Comparison of ENCODE assay signal across 15 cellular contexts in the genomic region with DNA sequence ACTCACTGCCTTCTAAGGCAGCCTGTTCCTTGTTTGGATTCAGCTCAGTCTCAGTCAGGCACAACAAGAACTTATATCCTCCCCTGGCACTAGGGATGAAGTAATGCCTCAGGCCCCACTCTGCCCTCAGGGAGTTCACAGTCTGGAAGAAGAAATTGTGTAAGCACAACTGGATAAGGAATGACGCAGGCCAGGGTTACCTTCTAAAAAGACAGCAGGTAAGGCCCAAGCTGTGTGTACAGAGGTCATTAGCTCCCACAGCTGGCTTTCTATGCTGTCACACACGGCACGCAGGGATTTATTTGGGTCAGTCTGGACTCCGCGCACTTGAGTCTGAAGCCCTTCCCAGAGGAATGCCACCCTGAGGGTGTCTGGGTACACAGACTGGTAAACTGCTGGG.
DNase-seq lines count a peak whose midpoint lies in the region; ATAC-seq and TF ChIP-seq lines count a peak whose summit lies in the region.
"Had no signal": no experiment of that assay in that cellular context is flagged by ENCODE, and none has a peak within 500 bp of the region (broad histone marks: within the 10 kb centered on the region; RNA-seq: fewer than 3 reads in every experiment).

No MANE protein-coding gene starts in this region.

- H3K27ac Mint-ChIP-seq in glutamatergic neuron (ENCODE audit: unreplicated experiment), result peak overlapping the region; percentile 89
- H3K27ac Mint-ChIP-seq: activated T-cell treated with anti-CD3 and anti-CD28 coated beads, Interleukin-2, amount 50 U/mL, for 72 hours; T-helper 2 cell treated with Interferon-gamma antibody and Interleukin-4, amounts not matched to agents 5 μg/mL and 100 μg/mL, for 36 hours had no signal

- intact Hi-C loops in right lobe of liver (cut with DNase I), result no loop called here

- H3K18ac ChIP-seq in trophoblast cell (ENCODE audit: low read length), result peak overlapping the region; percentile 13

- TF ChIP-seq CTCF in WERI-Rb-1 (IDR thresholded peaks at IDR 0.05; ENCODE audit: low read depth, low read length) (no peak), glutamatergic neuron (IDR thresholded peaks at IDR 0.05; ENCODE audit: partially characterized antibody, unreplicated experiment) (no peak), GM20000 (IDR thresholded peaks at IDR 0.05; ENCODE audit: extremely low read depth, missing control alignments) (no peak), right lobe of liver (IDR thresholded peaks at IDR 0.05) (no peak)

- peak overlapping the region; percentile 7 for H3K4me2 ChIP-seq in trophoblast cell (ENCODE audit: low read length)

- no peaks in the 10 kb centered on the region for H3K36me3 Mint-ChIP-seq in glutamatergic neuron (ENCODE audit: unreplicated experiment)

- peak overlapping the region; percentile 29 for H2BK120ac ChIP-seq in trophoblast cell (ENCODE audit: insufficient read depth, low read length, poor library complexity)

- no peak for TF ChIP-seq POLR2A in erythroblast (IDR thresholded peaks at IDR 0.05; ENCODE audit: low read length)
- TF ChIP-seq POLR2A in right lobe of liver (IDR thresholded peaks at IDR 0.05), result no peak

- H3K79me2 ChIP-seq in trophoblast cell (ENCODE audit: control insufficient read depth, insufficient read depth, low read length, poor library complexity), result peaks cover 15% of the 10 kb centered on the region

- peak overlapping the region; percentile 28 for H2BK5ac ChIP-seq in trophoblast cell (ENCODE audit: low read depth, low read length, poor library complexity)

- peaks cover 53% of the 10 kb centered on the region for H3K4me1 Mint-ChIP-seq in glutamatergic neuron (ENCODE audit: low read depth, unreplicated experiment)

- H3K36me3 ChIP-seq in WERI-Rb-1 (peaks cover 3% of the 10 kb centered on the region), trophoblast cell (ENCODE audit: control insufficient read depth in 1 of 2, insufficient read depth in 2 of 2, low read length in 2 of 2) (no peaks in the 10 kb centered on the region), right lobe of liver (no peaks in the 10 kb centered on the region)
- H3K36me3 ChIP-seq: ovary had no signal

- H2AK5ac ChIP-seq in trophoblast cell (ENCODE audit: low read length), result no peak overlapping the region

- peak overlapping the region; percentile 27 for H2BK12ac ChIP-seq in trophoblast cell (ENCODE audit: low read length)

- H4K8ac ChIP-seq in trophoblast cell (ENCODE audit: low read depth, low read length), result peak overlapping the region; percentile 11

- H3K27me3 ChIP-seq in WERI-Rb-1 (ENCODE audit: insufficient read depth, low read depth, severe bottlenecking), result no peaks in the 10 kb centered on the region
- H3K27me3 ChIP-seq in trophoblast cell (ENCODE audit: insufficient read depth, low read length), result no peaks in the 10 kb centered on the region
- H3K27me3 ChIP-seq in right lobe of liver, result no peaks in the 10 kb centered on the region
- H3K27me3 ChIP-seq: ovary had no signal

- H3K14ac ChIP-seq in trophoblast cell (ENCODE audit: low read length), result peak overlapping the region; percentile 16

- peak overlapping the region; percentile 46 for H3K4me3 Mint-ChIP-seq in glutamatergic neuron (ENCODE audit: unreplicated experiment)
- H3K4me3 Mint-ChIP-seq: activated T-cell treated with anti-CD3 and anti-CD28 coated beads, Interleukin-2, amount 50 U/mL, for 72 hours; T-helper 2 cell treated with Interferon-gamma antibody and Interleukin-4, amounts not matched to agents 5 μg/mL and 100 μg/mL, for 36 hours had no signal

- H4K91ac ChIP-seq in trophoblast cell (ENCODE audit: low read depth, low read length), result peak overlapping the region; percentile 64

- peak; percentile 47 for DNase-seq in EH (ENCODE audit: low read depth)
- DNase-seq in WERI-Rb-1, result no peak
- DNase-seq in glutamatergic neuron, result no peak
- DNase-seq in trophoblast cell, result peak; percentile 99 to 100
- no peak for DNase-seq in erythroblast (lab: John Stamatoyannopoulos, UW)
- DNase-seq in GM20000 (ENCODE audit: low spot score), result no peak
- no peak for DNase-seq in right lobe of liver
- no peak for DNase-seq in 8988T
- DNase-seq: activated CD4-positive, alpha-beta T cell treated with anti-CD3 and anti-CD28 coated beads, Interleukin-2, amount 50 U/mL, for 1 hour; activated T-cell treated with anti-CD3 and anti-CD28 coated beads, Interleukin-2, amount 50 U/mL, for 72 hours; DND-41; ovary; SHP77 treated with DMSO at 0.1 percent for 48 hours; stimulated activated CD4-positive, alpha-beta T cell treated with anti-CD3 and anti-CD28 coated beads, Interleukin-15, amount 100 ng/mL, for 24 hours had no signal

- no peak overlapping the region for H3K9ac ChIP-seq in trophoblast cell (ENCODE audit: low read length)

- no peak overlapping the region for H4K12ac ChIP-seq in trophoblast cell (ENCODE audit: low read depth, low read length)

- ATAC-seq in right lobe of liver, result no peak
- ATAC-seq: activated T-cell treated with anti-CD3 and anti-CD28 coated beads, Interleukin-2, amount 50 U/mL, for 72 hours had no signal

- peaks cover 5% of the 10 kb centered on the region for H3K27me3 Mint-ChIP-seq in glutamatergic neuron (ENCODE audit: unreplicated experiment)

- H3K4me3 ChIP-seq in WERI-Rb-1 (ENCODE audit: low read depth, low read length) (no peak overlapping the region), trophoblast cell (ENCODE audit: low read depth, low read length) (no peak overlapping the region), right lobe of liver (no peak overlapping the region)
- H3K4me3 ChIP-seq: ovary had no signal

- H3K27ac ChIP-seq in WERI-Rb-1 (peak overlapping the region; percentile 97), trophoblast cell (ENCODE audit: low read depth, low read length) (peak overlapping the region; percentile 79), right lobe of liver (no peak overlapping the region)
- H3K27ac ChIP-seq: ovary had no signal

- WGBS in trophoblast cell (ENCODE audit: extremely low coverage, insufficient coverage, insufficient read length), result no CpG with 5 or more reads among the region's 5 CpGs
- WGBS in right lobe of liver (ENCODE audit: insufficient coverage, low coverage, low lambda C conversion rate, missing lambda C conversion rate), result 74% methylated on average over 4 of the region's 5 CpGs

- H3K9me3 ChIP-seq in WERI-Rb-1 (ENCODE audit: severe bottlenecking) (no peaks in the 10 kb centered on the region), trophoblast cell (ENCODE audit: insufficient read depth, low read depth, low read length) (no peaks in the 10 kb centered on the region), right lobe of liver (no peaks in the 10 kb centered on the region)
- H3K9me3 ChIP-seq: ovary had no signal

- H2AFZ ChIP-seq in trophoblast cell (ENCODE audit: insufficient read depth, low read length, poor library complexity), result no peak overlapping the region

- H3K4me1 ChIP-seq in trophoblast cell (ENCODE audit: control insufficient read depth in 1 of 2, insufficient read depth in 2 of 2, low read length in 2 of 2) (peaks cover 38 to 53% of the 10 kb centered on the region in 2 experiments), right lobe of liver (no peaks in the 10 kb centered on the region)

- H3K9me3 Mint-ChIP-seq in glutamatergic neuron (ENCODE audit: unreplicated experiment), result peaks cover 15% of the 10 kb centered on the region
- H3K9me3 Mint-ChIP-seq: activated T-cell treated with anti-CD3 and anti-CD28 coated beads, Interleukin-2, amount 50 U/mL, for 72 hours; T-helper 2 cell treated with Interferon-gamma antibody and Interleukin-4, amounts not matched to agents 5 μg/mL and 100 μg/mL, for 36 hours had no signal

- no peak overlapping the region for H3K23ac ChIP-seq in trophoblast cell (ENCODE audit: low read length)

- no peak overlapping the region for H3K4ac ChIP-seq in trophoblast cell (ENCODE audit: low read depth, low read length)

- peaks cover 37% of the 10 kb centered on the region for H3K79me1 ChIP-seq in trophoblast cell (ENCODE audit: low read length)

Comparison
In these comparisons a context has a peak if more than half of its experiments do, and no peak if none do; other contexts are left out.
1. DNase-seq: peak in EH (single experiment) and trophoblast cell (2 of 2); none in WERI-Rb-1 (single experiment), glutamatergic neuron (single experiment), erythroblast (0 of 2), GM20000 (single experiment), right lobe of liver (0 of 3) and 8988T (single experiment).
2. H3K27ac ChIP-seq: peak in WERI-Rb-1 (single experiment) and trophoblast cell (single experiment); none in right lobe of liver (0 of 3).